ENCODE assay signal across 9 cellular contexts in genomic region chr5:76175821-76176403, GRCh38.
DNase-seq lines count a peak whose midpoint lies in the region; ATAC-seq, FAIRE-seq and TF ChIP-seq lines count a peak whose summit lies in the region.
"Had no signal": no experiment of that assay in that cellular context is flagged by ENCODE, and none has a peak within 500 bp of the region (broad histone marks: within the 10 kb centered on the region; RNA-seq: fewer than 3 reads in every experiment).

No MANE protein-coding gene starts in this region.

- intact Hi-C loops in activated CD4-positive, alpha-beta T cell treated with anti-CD3 and anti-CD28 coated beads, Interleukin-2, amount 10 ng/mL, durations not matched to agents 24 days and 14 days (cut with micrococcal nuclease): loop anchor here (5.0 kb wide), 1 partner anchor 91 kb away; no protein-coding TSS in a partner anchor
- intact Hi-C loops in spleen (cut with DNase I; ENCODE audit: low total_unique reads) (no loop called here), HepG2 (cut with micrococcal nuclease; ENCODE audit: unreplicated experiment) (loop anchor here (1.0 kb wide), 1 partner anchor 160 kb away; no protein-coding TSS in a partner anchor)

- peaks cover 2% of the 10 kb centered on the region for H3K27me3 Mint-ChIP-seq in activated CD4-positive, alpha-beta T cell treated with anti-CD3 and anti-CD28 coated beads, Interleukin-2, amount 10 ng/mL, durations not matched to agents 24 days and 14 days
- H3K27me3 Mint-ChIP-seq: activated naive CD4-positive, alpha-beta T cell treated with anti-CD3 and anti-CD28 coated beads, Interleukin-2, amount 50 U/mL, for 24 hours had no signal

- H3K36me3 ChIP-seq in spleen: no peaks in the 10 kb centered on the region
- no peaks in the 10 kb centered on the region for H3K36me3 ChIP-seq in HepG2 (replicated peaks in 1 of 2; ENCODE audit: control insufficient read depth in 1 of 2, insufficient read depth in 2 of 2, low read length in 2 of 2)

- H3K9me3 Mint-ChIP-seq in activated CD4-positive, alpha-beta T cell treated with anti-CD3 and anti-CD28 coated beads, Interleukin-2, amount 10 ng/mL, durations not matched to agents 24 days and 14 days: no peaks in the 10 kb centered on the region
- H3K9me3 Mint-ChIP-seq: activated naive CD4-positive, alpha-beta T cell treated with anti-CD3 and anti-CD28 coated beads, Interleukin-2, amount 50 U/mL, for 24 hours had no signal

- no peak for TF ChIP-seq POLR2A in spleen (IDR thresholded peaks at IDR 0.05)
- no peak for TF ChIP-seq POLR2A in HepG2 (IDR thresholded peaks at IDR 0.05; ENCODE audit: insufficient read depth in 1 of 2, low read depth in 2 of 2, low read length in 2 of 2)

- H3K4me2 ChIP-seq in HepG2 (ENCODE audit: low read depth, low read length): no peak overlapping the region

- peaks cover 3 to 18% (median 14%) of the 10 kb centered on the region in 6 donors for H3K4me1 ChIP-seq in spleen
- H3K4me1 ChIP-seq in HepG2 (ENCODE audit: insufficient read depth, low read length): no peaks in the 10 kb centered on the region

- no peaks in the 10 kb centered on the region for H3K79me2 ChIP-seq in HepG2 (ENCODE audit: insufficient read depth, low read length)

- H4K20me1 ChIP-seq in HepG2 (ENCODE audit: insufficient read depth, low read length): no peaks in the 10 kb centered on the region

- no peak overlapping the region for H3K9ac ChIP-seq in HepG2 (ENCODE audit: insufficient read depth, low read depth, low read length)

- H3K9me3 ChIP-seq in spleen (no peaks in the 10 kb centered on the region), HepG2 (ENCODE audit: low read length) (no peaks in the 10 kb centered on the region)

- H3K27ac Mint-ChIP-seq in activated CD4-positive, alpha-beta T cell treated with anti-CD3 and anti-CD28 coated beads, Interleukin-2, amount 10 ng/mL, durations not matched to agents 24 days and 14 days: no peak overlapping the region
- H3K27ac Mint-ChIP-seq: activated naive CD4-positive, alpha-beta T cell treated with anti-CD3 and anti-CD28 coated beads, Interleukin-2, amount 50 U/mL, for 24 hours had no signal

- no peak for TF ChIP-seq RAD21 in HepG2 (CRISPR knock-in tag; IDR thresholded peaks at IDR 0.05)

- TF ChIP-seq EP300 in HepG2 (IDR thresholded peaks at IDR 0.05; ENCODE audit: low read depth in 2 of 2, low read length in 2 of 2) (no peak), HepG2 (CRISPR knock-in tag; IDR thresholded peaks at IDR 0.05; ENCODE audit: borderline replicate concordance) (no peak)

- 30 to 41% (median 32%) methylated on average over 7 of the region's 7 CpGs for WGBS in spleen, 5 donors
- WGBS in HepG2 (ENCODE audit: low lambda C conversion rate): 32% methylated on average over 7 of the region's 7 CpGs

- in situ Hi-C loops in HepG2 (cut with HindIII; ENCODE audit: extremely low pct_ligation_motif_present, low pct_unique_long_range_greater_than_20kb): loop anchor here (5.0 kb wide), 1 partner anchor 439 kb away; no protein-coding TSS in a partner anchor

- H3K36me3 Mint-ChIP-seq in activated CD4-positive, alpha-beta T cell treated with anti-CD3 and anti-CD28 coated beads, Interleukin-2, amount 10 ng/mL, durations not matched to agents 24 days and 14 days (ENCODE audit: low read depth): no peaks in the 10 kb centered on the region
- H3K36me3 Mint-ChIP-seq: activated naive CD4-positive, alpha-beta T cell treated with anti-CD3 and anti-CD28 coated beads, Interleukin-2, amount 50 U/mL, for 24 hours had no signal

- peak; percentile 77 for ATAC-seq in HG02852 (IDR thresholded peaks at IDR 0.05; ENCODE audit: unreplicated experiment)
- no peak for ATAC-seq in esophagus mucosa
- ATAC-seq in HepG2: no peak

- peak overlapping the region in 1 of 8 donors; percentile 9 for H3K4me3 ChIP-seq in spleen
- H3K4me3 ChIP-seq in HepG2 (replicated peaks in 1 of 3; ENCODE audit: insufficient read depth in 1 of 3, low read depth in 2 of 3, low read length in 3 of 3): no peak overlapping the region

- FAIRE-seq in HepG2 (lab: Jason Lieb, UNC): no peak

- CTCF ChIA-PET in HepG2 (lab: Yijun Ruan, JAX; ENCODE audit: low intra/inter-chr PET ratio, low total read pairs): no interaction called here

- H3K27me3 ChIP-seq in spleen (replicated peaks in 1 of 7) (no peaks in the 10 kb centered on the region), HepG2 (ENCODE audit: control insufficient read depth in 1 of 2, insufficient read depth in 2 of 2, low read length in 2 of 2) (peaks cover 0 to 7% of the 10 kb centered on the region in 2 experiments; a peak in 2 of 5 replicates)

- BruUV-seq in HepG2 (replicated peaks; lab: Mats Ljungman, UMichigan): no TSS peak

- TF ChIP-seq CTCF in spleen (IDR thresholded peaks at IDR 0.05 in 8 of 11, conservative IDR thresholded peaks at IDR 0.05 in 3 of 11) (no peak), HepG2 (CRISPR knock-in tag; IDR thresholded peaks at IDR 0.05) (no peak)

- POLR2A ChIA-PET in HepG2 (lab: Yijun Ruan, JAX): no interaction called here

- peaks cover 17% of the 10 kb centered on the region for H3K4me1 Mint-ChIP-seq in activated CD4-positive, alpha-beta T cell treated with anti-CD3 and anti-CD28 coated beads, Interleukin-2, amount 10 ng/mL, durations not matched to agents 24 days and 14 days

- H3K27ac ChIP-seq in spleen (peak overlapping the region in 5 of 8 donors; percentile 35 to 67 (median 63)), HepG2 (ENCODE audit: extremely low read length, insufficient read depth, low read length) (no peak overlapping the region)

- no peak overlapping the region for H3K4me3 Mint-ChIP-seq in activated CD4-positive, alpha-beta T cell treated with anti-CD3 and anti-CD28 coated beads, Interleukin-2, amount 10 ng/mL, durations not matched to agents 24 days and 14 days

- DNase-seq in activated CD4-positive, alpha-beta T cell treated with anti-CD3 and anti-CD28 coated beads, Interleukin-2, amount 10 ng/mL, durations not matched to agents 24 days and 14 days: peak; percentile 53
- DNase-seq in activated CD4-positive, alpha-beta T cell treated with anti-CD3 and anti-CD28 coated beads, Interleukin-2, amount 50 U/mL, for 1 hour: no peak
- DNase-seq in SK-N-DZ (ENCODE audit: low spot score) (peak; percentile 12), spleen (no peak), OCI-M2 (lab: John Stamatoyannopoulos, UW; ENCODE audit: unreplicated experiment) (no peak), HepG2 (ENCODE audit: low spot score) (no peak)

- H2AFZ ChIP-seq in HepG2 (ENCODE audit: low read length): no peak overlapping the region

TF ChIP-seq in HepG2, 621 proteins besides CTCF, POLR2A, EP300 and RAD21 (continues in another document):
- no peak for TF ChIP-seq HHEX (CRISPR knock-in tag; IDR thresholded peaks at IDR 0.05)
- TF ChIP-seq TGIF2 (CRISPR knock-in tag; IDR thresholded peaks at IDR 0.05): no peak
- TF ChIP-seq PHF21A (CRISPR knock-in tag; IDR thresholded peaks at IDR 0.05): no peak
- TF ChIP-seq, protein P1, sequence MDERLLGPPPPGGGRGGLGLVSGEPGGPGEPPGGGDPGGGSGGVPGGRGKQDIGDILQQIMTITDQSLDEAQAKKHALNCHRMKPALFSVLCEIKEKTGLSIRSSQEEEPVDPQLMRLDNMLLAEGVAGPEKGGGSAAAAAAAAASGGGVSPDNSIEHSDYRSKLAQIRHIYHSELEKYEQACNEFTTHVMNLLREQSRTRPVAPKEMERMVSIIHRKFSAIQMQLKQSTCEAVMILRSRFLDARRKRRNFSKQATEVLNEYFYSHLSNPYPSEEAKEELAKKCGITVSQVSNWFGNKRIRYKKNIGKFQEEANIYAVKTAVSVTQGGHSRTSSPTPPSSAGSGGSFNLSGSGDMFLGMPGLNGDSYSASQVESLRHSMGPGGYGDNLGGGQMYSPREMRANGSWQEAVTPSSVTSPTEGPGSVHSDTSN (CRISPR knock-in tag; IDR thresholded peaks at IDR 0.05): no peak
- TF ChIP-seq TBX2 (CRISPR knock-in tag; IDR thresholded peaks at IDR 0.05; ENCODE audit: borderline replicate concordance): no peak
- TF ChIP-seq MYPOP (CRISPR knock-in tag; IDR thresholded peaks at IDR 0.05): no peak

Comparison
In these comparisons a context has a peak if more than half of its experiments do, and no peak if none do; other contexts are left out.
1. DNase-seq: peak in activated CD4-positive, alpha-beta T cell treated with anti-CD3 and anti-CD28 coated beads, Interleukin-2, amount 10 ng/mL, durations not matched to agents 24 days and 14 days (single experiment) and SK-N-DZ (single experiment); none in activated CD4-positive, alpha-beta T cell treated with anti-CD3 and anti-CD28 coated beads, Interleukin-2, amount 50 U/mL, for 1 hour (single experiment), spleen (single experiment), OCI-M2 (single experiment) and HepG2 (single experiment).